In genomic region chr14:50044040-50044651, GRCh38 we compare ENCODE assay signal across 1 cellular context.
TF ChIP-seq lines count a peak whose summit lies in the region.

No MANE protein-coding gene starts in this region.

TF ChIP-seq in SK-N-SH, 30 proteins besides CTCF, POLR2A, EP300 and RAD21 (continued from another document):
- TF ChIP-seq MAX (IDR thresholded peaks at IDR 0.05; ENCODE audit: low read depth) (no peak), GATA2 (CRISPR knock-in tag; IDR thresholded peaks at IDR 0.05) (no peak), USF1 (IDR thresholded peaks at IDR 0.05; ENCODE audit: borderline replicate concordance, low read depth) (no peak), MXI1 (IDR thresholded peaks at IDR 0.05; ENCODE audit: low read depth, low read length) (no peak), NRF1 (IDR thresholded peaks at IDR 0.05; ENCODE audit: low read depth, low read length) (no peak), RCOR1 (IDR thresholded peaks at IDR 0.05; ENCODE audit: low read length) (no peak)
TF ChIP-seq in SK-N-SH: peak in this region for 0.
